In the genomic region with DNA sequence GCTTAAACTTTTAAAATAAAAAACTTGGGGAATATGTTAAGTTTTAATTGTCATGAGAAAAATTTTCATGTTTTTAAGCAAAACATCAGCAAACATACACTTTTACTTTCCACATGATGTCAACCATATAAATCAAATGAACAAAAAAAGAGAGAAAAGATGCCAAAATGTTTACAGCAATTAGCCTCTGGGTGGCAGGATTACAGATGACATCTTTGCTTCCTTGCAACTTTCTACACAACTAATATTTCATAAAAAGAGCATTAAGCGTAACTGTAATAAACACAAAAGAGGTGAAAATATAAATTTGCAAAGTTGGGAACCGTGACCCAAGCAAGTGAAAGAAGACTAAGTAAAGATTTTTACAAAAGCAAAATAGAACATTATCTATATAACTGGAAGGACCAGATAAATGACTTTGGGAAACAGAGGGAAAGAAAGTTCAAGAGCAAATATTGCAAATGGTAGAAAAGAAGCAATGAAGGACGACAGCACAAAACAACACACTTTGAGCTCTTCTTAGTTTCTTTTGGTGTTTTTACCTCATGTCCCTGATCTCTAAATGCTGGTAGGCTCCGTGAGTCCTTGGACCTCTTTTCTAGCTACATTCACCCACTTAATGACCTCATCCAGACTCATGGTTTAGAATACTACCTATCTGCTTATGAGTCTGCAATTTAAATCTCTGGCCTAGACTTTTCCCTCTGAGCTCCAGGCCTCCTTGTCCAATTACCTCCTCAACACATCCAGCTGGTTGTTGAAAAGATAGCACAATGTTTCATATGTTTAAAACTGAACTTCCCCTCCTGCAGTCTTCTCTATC, we compare ENCODE assay signal across 8 cellular contexts. TPM values are rescaled to one million over a fixed set of nuclear protein-coding genes. Genes with fewer than 3 reads are reported as not detected.
DNase-seq lines count a peak whose midpoint lies in the region; ATAC-seq and TF ChIP-seq lines count a peak whose summit lies in the region.

No MANE protein-coding gene starts in this region.

- no peak for ATAC-seq in activated T-cell treated with anti-CD3 and anti-CD28 coated beads, Interleukin-2, amount 50 U/mL, for 72 hours (replicated peaks in 1 of 2)
- ATAC-seq in HG02970 (IDR thresholded peaks at IDR 0.05; ENCODE audit: low FRiP score, unreplicated experiment) = no peak
- no peak for ATAC-seq in effector memory CD8-positive, alpha-beta T cell (replicated peaks)

- H3K9me3 Mint-ChIP-seq in activated T-cell treated with anti-CD3 and anti-CD28 coated beads, Interleukin-2, amount 50 U/mL, for 72 hours = no peaks in the 10 kb centered on the region
- no peaks in the 10 kb centered on the region for H3K9me3 Mint-ChIP-seq in activated T-cell treated with anti-CD3 and anti-CD28 coated beads, Interleukin-2, amount 50 U/mL, for 24 hours
- no peaks in the 10 kb centered on the region for H3K9me3 Mint-ChIP-seq in effector memory CD8-positive, alpha-beta T cell

- no peak for TF ChIP-seq EP300 in tibial nerve (IDR thresholded peaks at IDR 0.05)

- H3K4me1 ChIP-seq in tibial nerve = peaks cover 0 to 4% (median 0%) of the 10 kb centered on the region in 4 donors

- peak; percentile 15 to 61 (median 31) for TF ChIP-seq CTCF in tibial nerve (IDR thresholded peaks at IDR 0.05)

- H3K36me3 ChIP-seq in tibial nerve = peaks cover 0 to 56% (median 0%) of the 10 kb centered on the region in 3 donors

- no peak overlapping the region for H3K4me3 ChIP-seq in tibial nerve

- DNase-seq in activated T-cell treated with anti-CD3 and anti-CD28 coated beads, Interleukin-2, amount 50 U/mL, for 72 hours = no peak
- no peak for DNase-seq in activated T-cell treated with anti-CD3 and anti-CD28 coated beads, Interleukin-2, amount 50 U/mL, for 24 hours
- DNase-seq in OCI-M1 (lab: John Stamatoyannopoulos, UW) (peak; percentile 48), fibroblast of peridontal ligament (ENCODE audit: extremely low read depth) (peak; percentile 65), tibial nerve (ENCODE audit: low spot score in 2 of 2) (no peak), HPDE6-E6E7 (ENCODE audit: extremely low spot score) (no peak)
- DNase-seq in effector memory CD8-positive, alpha-beta T cell = no peak

- H3K9me3 ChIP-seq in tibial nerve = no peaks in the 10 kb centered on the region

- H3K4me1 Mint-ChIP-seq in activated T-cell treated with anti-CD3 and anti-CD28 coated beads, Interleukin-2, amount 50 U/mL, for 72 hours (ENCODE audit: low read depth) = no peaks in the 10 kb centered on the region
- peaks cover 7% of the 10 kb centered on the region for H3K4me1 Mint-ChIP-seq in activated T-cell treated with anti-CD3 and anti-CD28 coated beads, Interleukin-2, amount 50 U/mL, for 24 hours (ENCODE audit: low read depth)
- H3K4me1 Mint-ChIP-seq in effector memory CD8-positive, alpha-beta T cell (ENCODE audit: low read depth in 2 of 2) = peaks cover 0 to 8% of the 10 kb centered on the region in 2 donors

- no peak overlapping the region for H3K27ac ChIP-seq in tibial nerve

- no peaks in the 10 kb centered on the region for H3K27me3 Mint-ChIP-seq in activated T-cell treated with anti-CD3 and anti-CD28 coated beads, Interleukin-2, amount 50 U/mL, for 72 hours (ENCODE audit: low read depth)
- H3K27me3 Mint-ChIP-seq in activated T-cell treated with anti-CD3 and anti-CD28 coated beads, Interleukin-2, amount 50 U/mL, for 24 hours = no peaks in the 10 kb centered on the region
- H3K27me3 Mint-ChIP-seq in effector memory CD8-positive, alpha-beta T cell = no peaks in the 10 kb centered on the region

- no peaks in the 10 kb centered on the region for H3K27me3 ChIP-seq in tibial nerve

- WGBS in tibial nerve, 2 donors = 51 to 53% methylated on average over 4 of the region's 4 CpGs

- H3K4me3 Mint-ChIP-seq in activated T-cell treated with anti-CD3 and anti-CD28 coated beads, Interleukin-2, amount 50 U/mL, for 72 hours = no peak overlapping the region
- H3K4me3 Mint-ChIP-seq in activated T-cell treated with anti-CD3 and anti-CD28 coated beads, Interleukin-2, amount 50 U/mL, for 24 hours = no peak overlapping the region
- H3K4me3 Mint-ChIP-seq in effector memory CD8-positive, alpha-beta T cell = no peak overlapping the region

- TF ChIP-seq POLR2A in tibial nerve (IDR thresholded peaks at IDR 0.05) = no peak

- H3K36me3 Mint-ChIP-seq in activated T-cell treated with anti-CD3 and anti-CD28 coated beads, Interleukin-2, amount 50 U/mL, for 72 hours (ENCODE audit: insufficient read depth in 2 of 2) = peaks cover 0 to 8% of the 10 kb centered on the region in 2 donors
- peaks cover 56% of the 10 kb centered on the region for H3K36me3 Mint-ChIP-seq in activated T-cell treated with anti-CD3 and anti-CD28 coated beads, Interleukin-2, amount 50 U/mL, for 24 hours (ENCODE audit: low read depth)
- peaks cover 37% of the 10 kb centered on the region for H3K36me3 Mint-ChIP-seq in effector memory CD8-positive, alpha-beta T cell (ENCODE audit: insufficient read depth)

- H3K27ac Mint-ChIP-seq in activated T-cell treated with anti-CD3 and anti-CD28 coated beads, Interleukin-2, amount 50 U/mL, for 72 hours = peak overlapping the region; percentile 8
- H3K27ac Mint-ChIP-seq in activated T-cell treated with anti-CD3 and anti-CD28 coated beads, Interleukin-2, amount 50 U/mL, for 24 hours = no peak overlapping the region
- no peak overlapping the region for H3K27ac Mint-ChIP-seq in effector memory CD8-positive, alpha-beta T cell

RNA-seq across cellular contexts. Expression of a gene that starts 9.4 kb away (rescaled TPM):
- total RNA-seq in activated T-cell treated with anti-CD3 and anti-CD28 coated beads, Interleukin-2, amount 50 U/mL, for 72 hours = 10 to 100 TPM; 33.2 to 35.0 TPM
- total RNA-seq in tibial nerve = 10 to 100 TPM; 37.6 to 47.4 (median 42.4) TPM

RNA-seq across cellular contexts. Expression of a gene that starts 33.9 kb away (rescaled TPM):
- total RNA-seq in activated T-cell treated with anti-CD3 and anti-CD28 coated beads, Interleukin-2, amount 50 U/mL, for 72 hours = 1 to 10 TPM in 1 of 2 donors, under 1 TPM in 1; 0.82 to 1.8 TPM
- 10 to 100 TPM; 17.4 to 23.7 (median 21.3) TPM for total RNA-seq in tibial nerve

Comparison
In these comparisons a context has a peak if more than half of its experiments do, and no peak if none do; other contexts are left out.
1. DNase-seq: peak in OCI-M1 (single experiment) and fibroblast of peridontal ligament (single experiment); none in activated T-cell treated with anti-CD3 and anti-CD28 coated beads, Interleukin-2, amount 50 U/mL, for 72 hours (0 of 2), activated T-cell treated with anti-CD3 and anti-CD28 coated beads, Interleukin-2, amount 50 U/mL, for 24 hours (single experiment), tibial nerve (0 of 2), effector memory CD8-positive, alpha-beta T cell (0 of 3) and HPDE6-E6E7 (single experiment).
2. RNA of a gene that starts 33.9 kb away (total RNA-seq): 17.4 to 23.7 TPM in tibial nerve; 0.82 to 1.8 TPM in activated T-cell treated with anti-CD3 and anti-CD28 coated beads, Interleukin-2, amount 50 U/mL, for 72 hours; every median in the first group is over 4 times any median in the second.